Comparison of ENCODE assay signal across 20 cellular contexts in genomic region chr17:66775262-66775661, GRCh38. TPM values are rescaled to one million over a fixed set of nuclear protein-coding genes. Genes with fewer than 3 reads are reported as not detected.
"Had no signal": no experiment of that assay in that cellular context is flagged by ENCODE, and none has a peak within 500 bp of the region (broad histone marks: within the 10 kb centered on the region; RNA-seq: fewer than 3 reads in every experiment).

No MANE protein-coding gene starts in this region.

- H3K9me3 Mint-ChIP-seq: activated CD8-positive, alpha-beta T cell treated with anti-CD3 and anti-CD28 coated beads for 36 hours; activated naive CD4-positive, alpha-beta T cell treated with anti-CD3 and anti-CD28 coated beads, Interleukin-2, amount 50 U/mL, for 72 hours; activated T-cell treated with anti-CD3 and anti-CD28 coated beads, Interleukin-2, amount 50 U/mL, for 4 hours; neural crest cell; T-cell had no signal

- H3K4me1 Mint-ChIP-seq: activated CD4-positive, alpha-beta T cell treated with anti-CD3 and anti-CD28 coated beads for 36 hours had no signal

- H3K4me1 ChIP-seq: foreskin keratinocyte, psoas muscle, right lobe of liver, testis had no signal

- H3K9me3 ChIP-seq: psoas muscle, right lobe of liver, stomach, testis had no signal

- H3K4me3 ChIP-seq: lung, psoas muscle, right lobe of liver, stomach, testis had no signal

- ATAC-seq: activated CD4-positive, alpha-beta T cell treated with anti-CD3 and anti-CD28 coated beads for 36 hours; activated CD8-positive, alpha-beta T cell treated with anti-CD3 and anti-CD28 coated beads for 36 hours; activated naive CD4-positive, alpha-beta T cell treated with anti-CD3 and anti-CD28 coated beads, Interleukin-2, amount 50 U/mL, for 72 hours; activated T-cell treated with anti-CD3 and anti-CD28 coated beads, Interleukin-2, amount 50 U/mL, for 4 hours; foreskin keratinocyte; right lobe of liver; T-cell had no signal

- H3K4me3 Mint-ChIP-seq: activated CD4-positive, alpha-beta T cell treated with anti-CD3 and anti-CD28 coated beads for 36 hours; activated CD8-positive, alpha-beta T cell treated with anti-CD3 and anti-CD28 coated beads for 36 hours; activated T-cell treated with anti-CD3 and anti-CD28 coated beads, Interleukin-2, amount 50 U/mL, for 4 hours; neural crest cell; T-cell had no signal

- H3K27me3 Mint-ChIP-seq: activated CD4-positive, alpha-beta T cell treated with anti-CD3 and anti-CD28 coated beads for 36 hours; activated CD8-positive, alpha-beta T cell treated with anti-CD3 and anti-CD28 coated beads for 36 hours; T-cell had no signal

- H3K27ac Mint-ChIP-seq: activated CD4-positive, alpha-beta T cell treated with anti-CD3 and anti-CD28 coated beads for 36 hours; activated CD8-positive, alpha-beta T cell treated with anti-CD3 and anti-CD28 coated beads for 36 hours had no signal

- H3K27ac ChIP-seq: brain microvascular endothelial cell, foreskin keratinocyte, psoas muscle, right lobe of liver, stomach, testis, VCaP had no signal

- DNase-seq: activated CD4-positive, alpha-beta T cell treated with anti-CD3 and anti-CD28 coated beads for 36 hours; activated CD8-positive, alpha-beta T cell treated with anti-CD3 and anti-CD28 coated beads for 36 hours; activated effector memory CD4-positive, alpha-beta T cell treated with Interleukin-2 at 50 U/mL for 16 hours; activated T-cell treated with anti-CD3 and anti-CD28 coated beads, Interleukin-2, amount 50 U/mL, for 4 hours; brain microvascular endothelial cell; effector CD8-positive, alpha-beta T cell; foreskin keratinocyte; midbrain; psoas muscle; right lobe of liver; stomach; T-cell; testis had no signal

- H3K27me3 ChIP-seq: brain microvascular endothelial cell, foreskin keratinocyte, right lobe of liver, stomach, testis had no signal

RNA-seq across cellular contexts. Expression of gene CACNG5, which starts 59.7 kb away (rescaled TPM):
- total RNA-seq: activated CD4-positive, alpha-beta T cell treated with anti-CD3 and anti-CD28 coated beads for 36 hours; activated CD8-positive, alpha-beta T cell treated with anti-CD3 and anti-CD28 coated beads for 36 hours; activated naive CD4-positive, alpha-beta T cell treated with anti-CD3 and anti-CD28 coated beads, Interleukin-2, amount 50 U/mL, for 72 hours; activated T-cell treated with anti-CD3 and anti-CD28 coated beads, Interleukin-2, amount 50 U/mL, for 4 hours; foreskin keratinocyte; lung; myocyte; neural crest cell; osteocyte; psoas muscle; right lobe of liver; stomach; T-cell; ureter had no signal
- polyA plus RNA-seq: foreskin keratinocyte, lung, psoas muscle, stomach had no signal
